Comparison of ENCODE assay signal across 9 cellular contexts in the genomic region with DNA sequence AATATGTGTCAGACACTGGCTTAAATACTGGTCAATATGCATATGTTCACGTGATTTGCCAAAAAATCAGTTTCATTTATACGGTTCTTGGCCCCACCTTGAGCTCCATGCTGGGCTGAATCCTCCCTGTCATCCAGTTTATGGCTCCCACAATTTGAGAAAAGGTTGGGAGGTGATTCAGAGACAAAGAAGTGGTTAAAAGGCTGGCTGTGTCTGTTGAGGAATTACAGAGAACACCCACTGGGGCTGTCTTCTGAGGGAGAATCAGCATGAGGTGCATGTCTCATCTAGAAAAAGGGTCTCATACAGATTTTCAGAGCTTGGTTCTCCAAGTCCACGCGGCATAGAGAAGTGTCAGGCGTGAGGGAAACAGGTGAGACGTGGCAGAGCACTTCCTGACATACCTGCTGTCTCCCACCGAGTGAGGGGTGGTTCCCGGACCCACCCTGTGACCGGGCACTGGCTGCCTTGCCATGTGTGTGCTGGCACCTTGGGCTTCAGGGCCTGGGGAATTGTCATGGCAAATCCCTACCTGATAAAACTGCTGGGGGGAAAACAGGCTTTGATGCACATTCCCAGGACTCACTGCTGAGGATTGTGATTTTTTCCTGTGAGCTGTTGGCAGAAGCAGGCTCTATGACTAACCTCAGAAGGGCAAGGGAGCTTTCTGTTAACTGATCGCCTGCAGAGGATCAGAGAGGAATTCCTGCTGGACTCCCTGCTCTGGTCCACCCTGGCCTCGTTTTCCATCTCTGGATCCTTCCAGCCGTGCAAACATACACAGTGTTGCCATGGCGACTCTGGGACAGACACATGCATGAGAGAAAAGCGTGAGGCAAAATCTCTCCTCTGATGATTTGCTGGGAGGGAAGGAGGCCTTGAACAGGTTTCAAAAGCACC.
A peak's percentile ranks its signal among the peaks of the same experiment; 100 is the strongest.
DNase-seq lines count a peak whose midpoint lies in the region; ATAC-seq and TF ChIP-seq lines count a peak whose summit lies in the region.
"Had no signal": no experiment of that assay in that cellular context is flagged by ENCODE, and none has a peak within 500 bp of the region (broad histone marks: within the 10 kb centered on the region; RNA-seq: fewer than 3 reads in every experiment).

No MANE protein-coding gene starts in this region.

- no peak overlapping the region for H3K27ac Mint-ChIP-seq in immature natural killer cell
- H3K27ac Mint-ChIP-seq: effector memory CD8-positive, alpha-beta T cell had no signal

- no peak overlapping the region for H3K4me3 ChIP-seq in sigmoid colon

- H3K27me3 ChIP-seq in sigmoid colon: no peaks in the 10 kb centered on the region

- TF ChIP-seq EP300 in sigmoid colon (IDR thresholded peaks at IDR 0.05): peak in 2 of 4 donors; percentile 61 to 62

- no peak for TF ChIP-seq CTCF in sigmoid colon (IDR thresholded peaks at IDR 0.05)

- H3K4me1 Mint-ChIP-seq in immature natural killer cell: no peaks in the 10 kb centered on the region

- peaks cover 0 to 71% (median 65%) of the 10 kb centered on the region in 4 donors for H3K4me1 ChIP-seq in sigmoid colon

- peaks cover 0 to 1% (median 0%) of the 10 kb centered on the region in 6 donors for H3K9me3 Mint-ChIP-seq in immature natural killer cell
- H3K9me3 Mint-ChIP-seq: effector memory CD8-positive, alpha-beta T cell had no signal

- DNase-seq in G401 (ENCODE audit: low spot score) (peak; percentile 52), amniotic stem cell (lab: John Stamatoyannopoulos, UW) (peak; percentile 84), left ventricle myocardium superior (peak; percentile 78), sigmoid colon (peak; percentile 92), NCI-H2171 (lab: John Stamatoyannopoulos, UW) (no peak), immature natural killer cell (no peak)
- no peak for DNase-seq in stimulated activated CD4-positive, alpha-beta T cell treated with anti-CD3 and anti-CD28 coated beads, Interleukin-2, amount 100 ng/mL, for 48 hours
- DNase-seq: effector memory CD8-positive, alpha-beta T cell had no signal

- H3K4me3 Mint-ChIP-seq in immature natural killer cell: no peak overlapping the region
- H3K4me3 Mint-ChIP-seq: effector memory CD8-positive, alpha-beta T cell had no signal

- ATAC-seq in left ventricle myocardium superior: peak; percentile 63
- no peak for ATAC-seq in GM19023 (IDR thresholded peaks at IDR 0.05; ENCODE audit: unreplicated experiment)
- ATAC-seq: effector memory CD8-positive, alpha-beta T cell had no signal

- H3K36me3 Mint-ChIP-seq in immature natural killer cell: no peaks in the 10 kb centered on the region

- peaks cover 4 to 7% (median 7%) of the 10 kb centered on the region in 3 donors for H3K27me3 Mint-ChIP-seq in immature natural killer cell (ENCODE audit: low read depth in 3 of 3)

- no peak for TF ChIP-seq POLR2A in sigmoid colon (IDR thresholded peaks at IDR 0.05)

- 73 to 78% methylated on average over 14 of the region's 14 CpGs for WGBS in sigmoid colon, 2 donors

- H3K36me3 ChIP-seq in sigmoid colon: no peaks in the 10 kb centered on the region

- in situ Hi-C loops in G401 (cut with HindIII; ENCODE audit: low sequenced_read_pairs): no loop called here

- intact Hi-C loops in left ventricle myocardium superior (cut with micrococcal nuclease) (loop anchor here (10.0 kb wide), 1 partner anchor 217 kb away; no protein-coding TSS in a partner anchor), sigmoid colon (cut with DNase I) (loop anchor here (2.0 to 10.0 kb wide), 4 partner anchors 19 to 223 kb away; no protein-coding TSS in a partner anchor)

- H3K27ac ChIP-seq in sigmoid colon: peak overlapping the region; percentile 72 to 87 (median 82)

- no peaks in the 10 kb centered on the region for H3K9me3 ChIP-seq in sigmoid colon

Comparison
In these comparisons a context has a peak if more than half of its experiments do, and no peak if none do; other contexts are left out.
1. DNase-seq: peak in G401 (single experiment), amniotic stem cell (single experiment), left ventricle myocardium superior (single experiment) and sigmoid colon (single experiment); none in NCI-H2171 (single experiment), immature natural killer cell (0 of 3) and stimulated activated CD4-positive, alpha-beta T cell treated with anti-CD3 and anti-CD28 coated beads, Interleukin-2, amount 100 ng/mL, for 48 hours (0 of 2).